In the genomic region with DNA sequence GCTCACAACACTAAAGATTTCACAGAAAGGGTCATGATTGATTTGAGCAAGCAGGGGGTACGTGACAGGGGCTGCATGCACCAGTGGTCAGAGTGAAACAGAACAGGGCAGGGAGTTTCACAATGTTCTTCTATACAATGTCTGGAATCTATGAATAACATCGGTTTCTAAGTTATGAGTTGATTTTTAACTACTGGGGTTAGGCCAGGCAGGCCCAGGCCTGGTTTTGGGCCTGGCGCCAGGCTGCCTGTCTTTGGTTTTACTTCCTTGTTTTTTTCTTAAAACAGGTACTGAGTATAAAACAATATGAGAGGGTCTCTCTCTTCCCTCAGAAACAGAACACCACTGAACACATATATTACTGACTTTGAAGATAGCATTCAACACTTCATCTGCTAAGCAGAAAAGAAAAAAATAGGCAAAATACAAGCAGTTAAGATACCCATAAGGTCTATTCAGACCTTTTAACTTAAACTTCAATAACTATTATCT, we compare ENCODE assay signal across 8 cellular contexts.
DNase-seq lines count a peak whose midpoint lies in the region; ATAC-seq, FAIRE-seq and TF ChIP-seq lines count a peak whose summit lies in the region.
"Not testable (repeated sequence)": the region's sequence is repeated elsewhere in the genome, so short reads cannot be mapped to it uniquely, and the experiment has no call there.

No MANE protein-coding gene starts in this region.

- not testable (repeated sequence) for TF ChIP-seq POLR2A in A549 (IDR thresholded peaks at IDR 0.05; ENCODE audit: low read length)

- not testable (repeated sequence) for TF ChIP-seq EP300 in A549 (IDR thresholded peaks at IDR 0.05)

- peak; percentile 88 for FAIRE-seq in A549 (lab: Jason Lieb, UNC)

- H3K4me3 ChIP-seq in A549; epithelial cell of esophagus (ENCODE audit: low read length): not testable (repeated sequence)

- TF ChIP-seq RAD21 in A549 (conservative IDR thresholded peaks at IDR 0.05 in 1 of 2, IDR thresholded peaks at IDR 0.05 in 1 of 2), result not testable (repeated sequence)

- ATAC-seq in A549, left colon: not testable (repeated sequence)
- ATAC-seq in GM18870 (IDR thresholded peaks at IDR 0.05; ENCODE audit: unreplicated experiment) (peak; percentile 52), HG03060 (IDR thresholded peaks at IDR 0.05; ENCODE audit: low read depth, unreplicated experiment) (peak; percentile 44)

- not testable (repeated sequence) for H3K9me3 ChIP-seq in A549

- not testable (repeated sequence) for TF ChIP-seq CTCF in A549 (IDR thresholded peaks at IDR 0.05); epithelial cell of esophagus (IDR thresholded peaks at IDR 0.05; ENCODE audit: insufficient read depth, low read depth, low read length, missing control alignments)

- CTCF ChIA-PET in A549 (lab: Yijun Ruan, JAX), result not testable (repeated sequence)

- peak overlapping the region; percentile 7; the same call in 1 of the 3 replicates for H3K4me2 ChIP-seq in A549

- POLR2A ChIA-PET in A549 (lab: Yijun Ruan, JAX), result not testable (repeated sequence)

- H3K27ac ChIP-seq in A549, result peak overlapping the region in 1 of 2 experiments; percentile 57; a peak in 3 of 6 replicates

- WGBS in A549 (ENCODE audit: missing lambda C conversion rate), result 0% methylated on average over 3 of the region's 3 CpGs

- not testable (repeated sequence) for H3K4me1 ChIP-seq in A549

- intact Hi-C loops in left colon (cut with DNase I, micrococcal nuclease), result not testable (repeated sequence)

- DNase-seq in A549 (ENCODE audit: low read depth in 1 of 2, low spot score in 1 of 2) (peak in 1 of 2 experiments; percentile 4), NOMO-1 (lab: John Stamatoyannopoulos, UW; ENCODE audit: unreplicated experiment in 2 of 2) (peak; percentile 28 to 57), epithelial cell of esophagus (ENCODE audit: low read depth) (peak; percentile 48), left colon (peak; percentile 68 to 75), renal cortical epithelial cell (ENCODE audit: low read depth) (peak; percentile 83)
- peak; percentile 1 for DNase-seq in activated CD4-positive, alpha-beta T cell treated with anti-CD3 and anti-CD28 coated beads, Interleukin-2, amount 50 U/mL, for 1 hour
